In the genomic region with DNA sequence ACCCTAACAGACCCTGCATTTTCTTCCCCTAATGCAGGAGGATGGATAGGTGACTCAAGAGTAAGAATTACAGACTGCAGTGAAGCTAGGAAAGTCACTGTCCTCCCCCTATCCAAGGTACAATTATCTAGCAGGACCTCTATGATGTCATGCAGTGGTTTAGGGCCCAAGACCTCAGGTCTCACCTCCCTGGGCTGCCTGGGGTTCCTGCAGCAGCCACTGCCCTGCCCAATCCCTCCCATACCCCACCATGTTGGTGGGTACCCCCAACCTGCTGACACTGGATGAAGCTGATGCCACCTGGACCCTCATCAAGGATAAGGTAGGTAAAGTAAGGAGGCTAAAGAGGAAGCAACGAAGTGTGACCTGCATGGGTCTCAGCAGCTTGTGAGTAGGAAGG, we compare ENCODE assay signal across 33 cellular contexts. TPM values are rescaled to one million over a fixed set of nuclear protein-coding genes. Genes with fewer than 3 reads are reported as not detected.
"Had no signal": no experiment of that assay in that cellular context is flagged by ENCODE, and none has a peak within 500 bp of the region (broad histone marks: within the 10 kb centered on the region; RNA-seq: fewer than 3 reads in every experiment).

Gene C11orf42 (plus strand): TSS at position 192 of the 400 bp plus-strand sequence. CDS start 59 bp downstream, at position 251.

- H3K4me1 ChIP-seq: lower lobe of right lung, neural progenitor cell had no signal

- DNase-seq: activated B cell treated with CpG ODN at 0.5 μM for 24 hours; activated CD4-positive, alpha-beta memory T cell treated with anti-CD3 and anti-CD28 coated beads for 36 hours; activated CD4-positive, alpha-beta T cell treated with anti-CD3 and anti-CD28 coated beads for 4 hours; activated effector memory CD4-positive, alpha-beta T cell treated with anti-CD3 and anti-CD28 coated beads, Interleukin-2, amount 50 U/mL, for 16 hours; activated naive CD4-positive, alpha-beta T cell treated with anti-CD3 and anti-CD28 coated beads, Interleukin-2, amount 10 ng/mL, durations not matched to agents 7 days and 5 days; activated T-cell treated with anti-CD3 and anti-CD28 coated beads, Interleukin-2, amount 50 U/mL, for 48 hours; amygdala; effector CD4-positive, alpha-beta T cell; heart right ventricle; kidney; lower lobe of right lung; mesendoderm; mucosa of descending colon; naive B cell; stimulated activated CD4-positive, alpha-beta T cell treated with anti-CD3 and anti-CD28 coated beads, Interleukin-2, amount 100 ng/mL, for 48 hours; stimulated activated CD8-positive, alpha-beta memory T cell treated with anti-CD3 and anti-CD28 coated beads, Interleukin-4, amount 100 ng/mL, for 48 hours; stimulated activated naive B cell treated with anti-CD40 and anti-IgM and Interleukin-4, amounts not matched to agents 10 μg/mL and 1 μg/mL and 100 μg/mL, for 72 hours; T-helper 1 cell; T-helper 9 cell; upper lobe of left lung had no signal

- H3K9ac ChIP-seq: neural progenitor cell had no signal

- H3K36me3 ChIP-seq: neural progenitor cell had no signal

- H3K27ac ChIP-seq: heart right ventricle, lower lobe of right lung had no signal

- H3K4me1 Mint-ChIP-seq: neural progenitor cell had no signal

- H3K4me3 ChIP-seq: heart right ventricle, lower lobe of right lung, mucosa of descending colon, neural progenitor cell, smooth muscle cell, upper lobe of left lung had no signal

- H3K27me3 Mint-ChIP-seq: activated B cell treated with CpG ODN at 0.5 μM for 24 hours; activated CD4-positive, alpha-beta memory T cell treated with anti-CD3 and anti-CD28 coated beads for 36 hours; activated naive CD4-positive, alpha-beta T cell treated with anti-CD3 and anti-CD28 coated beads, Interleukin-2, amount 10 ng/mL, durations not matched to agents 7 days and 5 days; dendritic cell treated with granulocyte-macrophage colony-stimulating factor and Interleukin-4, amounts not matched to agents 40 ng/mL and 50 ng/mL, for 4 days; naive B cell; stimulated activated naive B cell treated with anti-CD40 and anti-IgM and Interleukin-4, amounts not matched to agents 10 μg/mL and 1 μg/mL and 100 μg/mL, for 72 hours had no signal

- H3K4me3 Mint-ChIP-seq: activated B cell treated with CpG ODN at 0.5 μM for 24 hours; activated CD4-positive, alpha-beta memory T cell treated with anti-CD3 and anti-CD28 coated beads for 36 hours; activated naive CD4-positive, alpha-beta T cell treated with anti-CD3 and anti-CD28 coated beads, Interleukin-2, amount 10 ng/mL, durations not matched to agents 7 days and 5 days; dendritic cell treated with granulocyte-macrophage colony-stimulating factor and Interleukin-4, amounts not matched to agents 40 ng/mL and 50 ng/mL, for 4 days; naive B cell; neural progenitor cell; stimulated activated naive B cell treated with anti-CD40 and anti-IgM and Interleukin-4, amounts not matched to agents 10 μg/mL and 1 μg/mL and 100 μg/mL, for 72 hours had no signal

- FAIRE-seq: endometrium, kidney had no signal

- H3K9me3 ChIP-seq: heart right ventricle, lower lobe of right lung, mucosa of descending colon, upper lobe of left lung had no signal

- H3K27me3 ChIP-seq: heart right ventricle, neural progenitor cell, upper lobe of left lung had no signal

- ATAC-seq: heart right ventricle; left lobe of liver; lower lobe of right lung; mucosa of descending colon; sciatic nerve; stimulated activated naive B cell treated with anti-CD40 and anti-IgM and Interleukin-4, amounts not matched to agents 10 μg/mL and 1 μg/mL and 100 μg/mL, for 72 hours had no signal

- H3K27ac Mint-ChIP-seq: activated B cell treated with CpG ODN at 0.5 μM for 24 hours; activated CD4-positive, alpha-beta memory T cell treated with anti-CD3 and anti-CD28 coated beads for 36 hours; activated naive CD4-positive, alpha-beta T cell treated with anti-CD3 and anti-CD28 coated beads, Interleukin-2, amount 10 ng/mL, durations not matched to agents 7 days and 5 days; dendritic cell treated with granulocyte-macrophage colony-stimulating factor and Interleukin-4, amounts not matched to agents 40 ng/mL and 50 ng/mL, for 4 days; neural progenitor cell; stimulated activated naive B cell treated with anti-CD40 and anti-IgM and Interleukin-4, amounts not matched to agents 10 μg/mL and 1 μg/mL and 100 μg/mL, for 72 hours had no signal

RNA-seq across cellular contexts. Expression of gene C11orf42, which starts in this region (rescaled TPM):
- total RNA-seq: activated B cell treated with CpG ODN at 0.5 μM for 24 hours; activated CD4-positive, alpha-beta memory T cell treated with anti-CD3 and anti-CD28 coated beads for 36 hours; cerebellum; epithelial cell of proximal tubule; fibroblast of lung; heart right ventricle; kidney; left lobe of liver; lower lobe of right lung; mucosa of descending colon; osteoblast; posterior vena cava; renal cortical epithelial cell; sciatic nerve; smooth muscle cell; temporal lobe; upper lobe of left lung had no signal
- polyA plus RNA-seq: fibroblast of lung, heart right ventricle, smooth muscle cell had no signal
